10 cellular contexts compared by ENCODE assay signal in genomic region chr2:68775272-68775847, GRCh38. TPM values are rescaled to one million over a fixed set of nuclear protein-coding genes. Genes with fewer than 3 reads are reported as not detected.
DNase-seq lines count a peak whose midpoint lies in the region; ATAC-seq, FAIRE-seq and TF ChIP-seq lines count a peak whose summit lies in the region.
"Had no signal": no experiment of that assay in that cellular context is flagged by ENCODE, and none has a peak within 500 bp of the region (broad histone marks: within the 10 kb centered on the region; RNA-seq: fewer than 3 reads in every experiment).

No MANE protein-coding gene starts in this region.

- H3K4me1 Mint-ChIP-seq in activated naive CD4-positive, alpha-beta T cell treated with anti-CD3 and anti-CD28 coated beads, Interleukin-2, amount 10 ng/mL, durations not matched to agents 7 days and 5 days, result peaks cover 85% of the 10 kb centered on the region
- H3K4me1 Mint-ChIP-seq in memory B cell, result peaks cover 64% of the 10 kb centered on the region

- peak overlapping the region; percentile 72 for H3K4me3 Mint-ChIP-seq in activated naive CD4-positive, alpha-beta T cell treated with anti-CD3 and anti-CD28 coated beads, Interleukin-2, amount 10 ng/mL, durations not matched to agents 7 days and 5 days
- H3K4me3 Mint-ChIP-seq in memory B cell, result peak overlapping the region; percentile 99

- no peaks in the 10 kb centered on the region for H3K27me3 Mint-ChIP-seq in activated naive CD4-positive, alpha-beta T cell treated with anti-CD3 and anti-CD28 coated beads, Interleukin-2, amount 10 ng/mL, durations not matched to agents 7 days and 5 days
- no peaks in the 10 kb centered on the region for H3K27me3 Mint-ChIP-seq in memory B cell

- H3K36me3 Mint-ChIP-seq in activated naive CD4-positive, alpha-beta T cell treated with anti-CD3 and anti-CD28 coated beads, Interleukin-2, amount 10 ng/mL, durations not matched to agents 7 days and 5 days, result peaks cover 74% of the 10 kb centered on the region
- peaks cover 34% of the 10 kb centered on the region for H3K36me3 Mint-ChIP-seq in memory B cell

- peak overlapping the region; percentile 92 for H2AFZ ChIP-seq in K562 (ENCODE audit: low read depth, low read length)

- ATAC-seq in K562, result no peak
- ATAC-seq in memory B cell (ENCODE audit: low read depth), result peak; percentile 3
- no peak for ATAC-seq in GM21423 (IDR thresholded peaks at IDR 0.05; ENCODE audit: unreplicated experiment)

- no peak for TF ChIP-seq EP300 in K562 (IDR thresholded peaks at IDR 0.05; ENCODE audit: low read length)

- no peaks in the 10 kb centered on the region for H3K9me3 ChIP-seq in K562 (replicated peaks; ENCODE audit: control insufficient read depth, insufficient read depth, low read depth, low read length)

- POLR2A ChIA-PET in K562 (lab: Yijun Ruan, JAX), result interaction anchor here (0.6 to 1.1 kb wide), 5 partner anchors 9 to 661 kb away, joined by 3 to 5 read pairs (median 4); no protein-coding TSS in a partner anchor

- DNase-seq in activated naive CD4-positive, alpha-beta T cell treated with anti-CD3 and anti-CD28 coated beads, Interleukin-2, amount 10 ng/mL, durations not matched to agents 7 days and 5 days, result no peak
- DNase-seq in activated naive CD4-positive, alpha-beta T cell treated with Interleukin-2 at 50 U/mL for 16 hours, result no peak
- DNase-seq in K562 (ENCODE audit: extremely low read depth in 1 of 4, low spot score in 3 of 4) (no peak), memory B cell (ENCODE audit: low spot score in 2 of 2) (no peak), amniotic stem cell (lab: John Stamatoyannopoulos, UW) (no peak), NCI-H2107 treated with DMSO at 0.1 percent for 48 hours (lab: John Stamatoyannopoulos, UW; ENCODE audit: unreplicated experiment) (no peak)
- DNase-seq: GOT3, NCI-H524 had no signal

- no peak for TF ChIP-seq POLR2A in K562 (conservative IDR thresholded peaks at IDR 0.05)

- peak overlapping the region; percentile 91 for H3K27ac Mint-ChIP-seq in activated naive CD4-positive, alpha-beta T cell treated with anti-CD3 and anti-CD28 coated beads, Interleukin-2, amount 10 ng/mL, durations not matched to agents 7 days and 5 days
- H3K27ac Mint-ChIP-seq in memory B cell, result peak overlapping the region; percentile 96

- CTCF ChIA-PET in activated naive CD4-positive, alpha-beta T cell treated with anti-CD3 and anti-CD28 coated beads, Interleukin-2, amount 10 ng/mL, durations not matched to agents 7 days and 5 days (lab: Charles Lee), result interaction anchor here (1.0 to 5.8 kb wide), 8 partner anchors 9 to 149 kb away, joined by 3 to 37 read pairs (median 9); no protein-coding TSS in a partner anchor
- CTCF ChIA-PET in K562 (lab: Yijun Ruan, JAX; ENCODE audit: low intra/inter-chr PET ratio), result interaction anchor here (0.7 kb wide), 1 partner anchor 134 kb away, joined by 3 read pairs; no protein-coding TSS in a partner anchor

- in situ Hi-C loops in K562 (cut with MboI), result no loop called here

- H3K27ac ChIP-seq in K562 (ENCODE audit: extremely low read depth, low read depth, low read length) (peak overlapping the region; percentile 64), urinary bladder (ENCODE audit: low read depth) (no peak overlapping the region)

- no peaks in the 10 kb centered on the region for H4K20me1 ChIP-seq in K562 (replicated peaks; ENCODE audit: control insufficient read depth, insufficient read depth, low read length)

- no peak for TF ChIP-seq CTCF in K562 (IDR thresholded peaks at IDR 0.05 in 2 of 3, conservative IDR thresholded peaks at IDR 0.05 in 1 of 3; ENCODE audit: insufficient read depth in 2 of 3, low read depth in 1 of 3, low read length in 3 of 3)

- TSS peak; percentile 47 for BruUV-seq in K562 (replicated peaks; lab: Mats Ljungman, UMichigan)

- FAIRE-seq in K562 (lab: Jason Lieb, UNC), result peak; percentile 6

- intact Hi-C loops in K562 (cut with micrococcal nuclease), result no loop called here

- H3K4me3 ChIP-seq in K562 (peak overlapping the region; percentile 33), urinary bladder (ENCODE audit: low read depth, low read length) (peak overlapping the region; percentile 8)

- TF ChIP-seq RAD21 in K562 (CRISPR knock-in tag; conservative IDR thresholded peaks at IDR 0.05 in 1 of 2, IDR thresholded peaks at IDR 0.05 in 1 of 2), result no peak

- H3K4me2 ChIP-seq in K562 (ENCODE audit: insufficient read depth, low read length), result peak overlapping the region; percentile 77

- no peaks in the 10 kb centered on the region for H3K9me1 ChIP-seq in K562 (ENCODE audit: control insufficient read depth, insufficient read depth, low read length)

- H3K9me3 Mint-ChIP-seq in activated naive CD4-positive, alpha-beta T cell treated with anti-CD3 and anti-CD28 coated beads, Interleukin-2, amount 10 ng/mL, durations not matched to agents 7 days and 5 days, result no peaks in the 10 kb centered on the region
- H3K9me3 Mint-ChIP-seq in memory B cell, result no peaks in the 10 kb centered on the region

- no peaks in the 10 kb centered on the region for H3K27me3 ChIP-seq in K562 (ENCODE audit: control insufficient read depth in 2 of 2, insufficient read depth in 2 of 2, low read length in 2 of 2)

- H3K9ac ChIP-seq in K562 (ENCODE audit: insufficient read depth in 1 of 2, low read depth in 2 of 2, low read length in 2 of 2), result peak overlapping the region; percentile 40 to 90; a peak in 3 of 4 replicates

- H3K79me2 ChIP-seq in K562 (ENCODE audit: control insufficient read depth, insufficient read depth, low read length), result peaks cover 5% of the 10 kb centered on the region; the same call in 2 of the 3 replicates

- H3K36me3 ChIP-seq in K562 (ENCODE audit: control insufficient read depth, insufficient read depth, low read length) (no peaks in the 10 kb centered on the region), urinary bladder (ENCODE audit: insufficient read depth) (no peaks in the 10 kb centered on the region)

- 70% methylated on average over 12 of the region's 13 CpGs for WGBS in K562 (ENCODE audit: insufficient coverage, low coverage, missing lambda C conversion rate)
- WGBS in urinary bladder, result 77% methylated on average over 13 of the region's 13 CpGs

- H3K4me1 ChIP-seq in K562 (replicated peaks in 1 of 2; ENCODE audit: control insufficient read depth in 2 of 2, insufficient read depth in 2 of 2, low read length in 2 of 2) (peaks cover 16 to 64% of the 10 kb centered on the region in 2 experiments), urinary bladder (ENCODE audit: insufficient read depth) (peaks cover 2% of the 10 kb centered on the region)

TF ChIP-seq in K562, 482 proteins besides CTCF, POLR2A, EP300 and RAD21:
- TF ChIP-seq ARID3B (CRISPR knock-in tag; IDR thresholded peaks at IDR 0.05; ENCODE audit: borderline replicate concordance) (no peak), ZNF311 (CRISPR knock-in tag; IDR thresholded peaks at IDR 0.05) (0 out of 2 replicates have a peak, but pooled peaks have one; percentile 28), ZNF197 (CRISPR knock-in tag; IDR thresholded peaks at IDR 0.05; ENCODE audit: low read depth) (0 out of 2 replicates have a peak, but pooled peaks have one; percentile 22)
TF ChIP-seq in K562: peak in this region for 2.

RNA-seq across cellular contexts. Expression of gene ARHGAP25, which starts 40.7 kb away (rescaled TPM):
- total RNA-seq in K562 (2011; cell fraction: chromatin; rRNA removed; ENCODE audit: low replicate concordance), result 12.4 and 14.6 TPM in 2 replicates
- 7.8 and 9.2 TPM in 2 replicates for total RNA-seq in K562 (2011; cell fraction: nucleolus; rRNA removed)
- total RNA-seq in K562 (2011; cell fraction: nucleoplasm; rRNA removed), result 8.2 and 9.0 TPM in 2 replicates
- total RNA-seq in K562 (2014; rRNA removed) (10.0 and 12.8 TPM in 2 replicates), K562 (2014; rRNA removed; fragmentation: Illumina TruSeq; extraction: Trizol) (9.7 and 13.1 TPM in 2 replicates), K562 (2015; rRNA removed; fragmentation: Illumina TruSeq; extraction: Trizol) (9.7 and 10.7 TPM in 2 replicates), K562 (2021) (9.8 and 13.2 TPM in 2 replicates), urinary bladder (5.2 TPM)
- polyA plus RNA-seq in K562 (2011; rRNA removed) (3.7 and 12.5 TPM in 2 replicates), K562 (2014; fragmentation: Illumina TruSeq; extraction: Trizol) (14.8 and 16.0 TPM in 2 replicates), K562 (2014; fragmentation: Nextera tagmentation; extraction: Ambion mirVana) (1 to 10 TPM; 4.9 to 6.8 TPM), K562 (2014; rRNA removed) (7.7 and 11.6 TPM in 2 replicates), urinary bladder (4.4 TPM)
- polyA plus RNA-seq in K562 (2011; cell fraction: cytosol; rRNA removed), result 3.7 and 10.4 TPM in 2 replicates
- polyA plus RNA-seq in K562 (2011; cell fraction: nucleus; rRNA removed), result 4.7 and 19.4 TPM in 2 replicates
- polyA plus RNA-seq in K562 (2012), result 16.8 and 21.5 TPM in 2 replicates
- 3.0 and 9.5 TPM in 2 replicates for polyA minus RNA-seq in K562 (2011; rRNA and poly(A)+ RNA removed)
- polyA minus RNA-seq in K562 (2011; cell fraction: cytosol; rRNA and poly(A)+ RNA removed), result 0.73 and 5.9 TPM in 2 replicates
- polyA minus RNA-seq in K562 (2011; cell fraction: nucleus; rRNA and poly(A)+ RNA removed), result 3.0 and 7.9 TPM in 2 replicates
